ENCODE assay signal across 11 cellular contexts in the genomic region with DNA sequence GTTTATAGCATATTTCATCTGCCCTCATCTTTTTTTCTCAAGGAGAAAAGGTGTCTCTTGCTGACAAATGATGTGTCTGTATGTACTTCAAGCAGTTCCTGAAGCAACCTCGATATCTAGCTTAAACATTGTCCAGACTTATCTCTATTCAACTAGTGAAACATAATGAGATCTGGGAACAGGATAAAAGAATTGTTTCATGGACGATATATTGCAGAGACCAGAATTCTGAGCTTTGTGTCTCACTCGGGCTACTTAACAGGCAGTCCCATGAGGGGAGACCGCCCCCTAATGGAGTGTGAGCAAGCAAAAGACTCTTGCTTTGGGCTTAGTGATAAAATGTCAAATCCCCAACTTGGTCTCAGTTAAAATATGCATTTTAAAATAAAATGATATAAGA.
DNase-seq lines count a peak whose midpoint lies in the region; ATAC-seq and TF ChIP-seq lines count a peak whose summit lies in the region.
"Had no signal": no experiment of that assay in that cellular context is flagged by ENCODE, and none has a peak within 500 bp of the region (broad histone marks: within the 10 kb centered on the region; RNA-seq: fewer than 3 reads in every experiment).

No MANE protein-coding gene starts in this region.

- DNase-seq in NCI-H2029 (lab: John Stamatoyannopoulos, UW) = peak; percentile 6
- no peak for DNase-seq in NCI-H2029 treated with DMSO at 0.1 percent for 48 hours (lab: John Stamatoyannopoulos, UW)
- peak; percentile 63 for DNase-seq in NCI-H2107 treated with DMSO at 0.1 percent for 48 hours (lab: John Stamatoyannopoulos, UW; ENCODE audit: unreplicated experiment)
- DNase-seq in body of pancreas = peak; percentile 42 to 67 (median 52)
- peak; percentile 42 for DNase-seq in pons (ENCODE audit: low spot score)
- DNase-seq in suprapubic skin (ENCODE audit: low spot score in 2 of 2) = no peak
- DNase-seq in effector CD8-positive, alpha-beta T cell (lab: John Stamatoyannopoulos, UW) = no peak
- DNase-seq: foreskin fibroblast, IMR-90 had no signal

- H3K27me3 ChIP-seq in body of pancreas = no peaks in the 10 kb centered on the region
- H3K27me3 ChIP-seq in suprapubic skin = no peaks in the 10 kb centered on the region

- H3K9me3 ChIP-seq in body of pancreas = no peaks in the 10 kb centered on the region
- no peaks in the 10 kb centered on the region for H3K9me3 ChIP-seq in suprapubic skin

- no peaks in the 10 kb centered on the region for H3K36me3 ChIP-seq in body of pancreas (replicated peaks in 1 of 2; ENCODE audit: insufficient read depth in 1 of 2, low read depth in 2 of 2)
- no peaks in the 10 kb centered on the region for H3K36me3 ChIP-seq in suprapubic skin

- no peak for TF ChIP-seq EP300 in suprapubic skin (IDR thresholded peaks at IDR 0.05)

- no peak overlapping the region for H3K4me3 ChIP-seq in body of pancreas
- no peak overlapping the region for H3K4me3 ChIP-seq in suprapubic skin
- H3K4me3 ChIP-seq: skin epidermis had no signal

- H3K27ac ChIP-seq in body of pancreas = no peak overlapping the region
- no peak overlapping the region for H3K27ac ChIP-seq in suprapubic skin
- H3K27ac ChIP-seq: skin epidermis had no signal

- TF ChIP-seq CTCF in body of pancreas (IDR thresholded peaks at IDR 0.05) (peak; percentile 22 to 61 (median 49)), suprapubic skin (IDR thresholded peaks at IDR 0.05) (no peak)

- ATAC-seq in body of pancreas = no peak
- ATAC-seq in HG03135 (IDR thresholded peaks at IDR 0.05; ENCODE audit: unreplicated experiment) = no peak

- WGBS in body of pancreas, 2 donors = 0 to 3% methylated on average over 4 of the region's 4 CpGs
- WGBS in suprapubic skin = 9% methylated on average over 4 of the region's 4 CpGs

- intact Hi-C loops in body of pancreas (cut with DNase I) = no loop called here

- H3K4me1 ChIP-seq in body of pancreas (no peaks in the 10 kb centered on the region), suprapubic skin (no peaks in the 10 kb centered on the region)

- TF ChIP-seq POLR2A in body of pancreas (IDR thresholded peaks at IDR 0.05) = no peak
- no peak for TF ChIP-seq POLR2A in suprapubic skin (IDR thresholded peaks at IDR 0.05)

Comparison
In these comparisons a context has a peak if more than half of its experiments do, and no peak if none do; other contexts are left out.
1. DNase-seq: peak in NCI-H2029 (single experiment), NCI-H2107 treated with DMSO at 0.1 percent for 48 hours (single experiment), body of pancreas (4 of 4) and pons (single experiment); none in NCI-H2029 treated with DMSO at 0.1 percent for 48 hours (single experiment), suprapubic skin (0 of 2) and effector CD8-positive, alpha-beta T cell (single experiment).
2. CTCF ChIP-seq: peak in body of pancreas (7 of 7); none in suprapubic skin (0 of 2).